1 cellular context compared by ENCODE assay signal in genomic region chr7:121023683-121024507, GRCh38.
TF ChIP-seq lines count a peak whose summit lies in the region.

No MANE protein-coding gene starts in this region.

TF ChIP-seq in K562, 482 proteins besides CTCF, POLR2A, EP300 and RAD21 (continued from another document and continues in another):
- TF ChIP-seq ZNF318 (IDR thresholded peaks at IDR 0.05; ENCODE audit: borderline replicate concordance in 1 of 2, low read depth in 1 of 2) (peak in 1 of 2 experiments; percentile 48; a peak in 1 of 4 replicates), XRCC4 (IDR thresholded peaks at IDR 0.05; ENCODE audit: extremely low read depth, insufficient read depth, insufficient read length) (no peak), U2AF2 (optimal IDR thresholded peaks at IDR 0.05; ENCODE audit: low read depth, low read length) (no peak), NFYB (IDR thresholded peaks at IDR 0.05; ENCODE audit: extremely low read depth, insufficient read length) (no peak), ID3 (CRISPR knock-in tag; IDR thresholded peaks at IDR 0.05) (0 out of 2 replicates have a peak, but pooled peaks have one; percentile 19), ID3 (tag; IDR thresholded peaks at IDR 0.05) (no peak), EP400 (IDR thresholded peaks at IDR 0.05) (peak; percentile 18; the same call in 1 of the 2 replicates), ATF2 (CRISPR knock-in tag; IDR thresholded peaks at IDR 0.05) (no peak), BRF1 (IDR thresholded peaks at IDR 0.05; ENCODE audit: borderline replicate concordance, extremely low read depth, insufficient read length) (no peak), TCF7L2 (IDR thresholded peaks at IDR 0.05; ENCODE audit: low read depth, low read length) (no peak), ZBTB34 (CRISPR knock-in tag; IDR thresholded peaks at IDR 0.05) (no peak), GABPB2 (CRISPR knock-in tag; conservative IDR thresholded peaks at IDR 0.05) (no peak), PURB (CRISPR knock-in tag; IDR thresholded peaks at IDR 0.05; ENCODE audit: low read depth) (no peak), MCM5 (IDR thresholded peaks at IDR 0.05; ENCODE audit: low read depth) (no peak), ZNF584 (CRISPR knock-in tag; IDR thresholded peaks at IDR 0.05; ENCODE audit: low read depth) (no peak), CREB3L1 (IDR thresholded peaks at IDR 0.05; ENCODE audit: borderline replicate concordance, low read depth) (no peak), NCOA2 (IDR thresholded peaks at IDR 0.05; ENCODE audit: partially characterized antibody in 2 of 2) (no peak), RBBP5 (IDR thresholded peaks at IDR 0.05; ENCODE audit: borderline replicate concordance, insufficient read depth, low read length, poor library complexity, severe bottlenecking) (no peak), PKNOX1 (IDR thresholded peaks at IDR 0.05) (no peak), ZNF518B (CRISPR knock-in tag; IDR thresholded peaks at IDR 0.05) (no peak), KDM1A (IDR thresholded peaks at IDR 0.05) (no peak), ZNF165 (CRISPR knock-in tag; IDR thresholded peaks at IDR 0.05; ENCODE audit: borderline replicate concordance) (no peak), KHSRP (IDR thresholded peaks at IDR 0.05) (no peak), HDAC1 (IDR thresholded peaks at IDR 0.05) (no peak), MAFK (IDR thresholded peaks at IDR 0.05; ENCODE audit: low read length) (no peak), ZBTB26 (CRISPR knock-in tag; IDR thresholded peaks at IDR 0.05) (no peak), HNRNPL (IDR thresholded peaks at IDR 0.05; ENCODE audit: low read depth, low read length) (no peak), NELFE (IDR thresholded peaks at IDR 0.05; ENCODE audit: insufficient read depth, insufficient read length) (no peak), CREM (IDR thresholded peaks at IDR 0.05; ENCODE audit: low read depth) (no peak), NONO (IDR thresholded peaks at IDR 0.05; ENCODE audit: low read depth in 2 of 2, low read length in 1 of 2) (no peak), NFRKB (IDR thresholded peaks at IDR 0.05; ENCODE audit: low read depth) (0 out of 2 replicates have a peak, but pooled peaks have one; percentile 27), CBFB (CRISPR knock-in tag; IDR thresholded peaks at IDR 0.05) (no peak), MTA2 (IDR thresholded peaks at IDR 0.05; ENCODE audit: low read depth) (no peak), MEIS2 (IDR thresholded peaks at IDR 0.05; ENCODE audit: partially characterized antibody) (peak; percentile 21), AFF4 (CRISPR knock-in tag; IDR thresholded peaks at IDR 0.05) (no peak), KDM5B (IDR thresholded peaks at IDR 0.05; ENCODE audit: insufficient replicate concordance, low read depth, low read length) (no peak)
